ENCODE assay signal across 8 cellular contexts in the genomic region with DNA sequence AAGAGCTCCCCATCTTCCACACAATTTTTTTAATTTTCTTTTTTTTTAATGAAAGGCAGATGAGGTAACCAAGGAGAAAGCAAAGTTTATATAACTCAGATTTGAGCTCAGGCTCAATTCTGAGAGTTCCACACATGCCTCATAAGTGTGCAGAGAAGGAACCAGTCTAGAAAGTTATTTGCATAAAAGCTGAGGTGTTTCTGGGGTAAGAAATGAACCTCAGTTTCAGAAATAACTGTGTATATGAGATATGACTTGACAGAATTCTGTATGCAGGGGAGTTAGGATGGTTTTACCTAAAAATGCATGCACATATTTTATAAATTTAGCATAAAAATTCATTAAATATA. TPM values are rescaled to one million over a fixed set of nuclear protein-coding genes. Genes with fewer than 3 reads are reported as not detected.
A peak's percentile ranks its signal among the peaks of the same experiment; 100 is the strongest.
DNase-seq lines count a peak whose midpoint lies in the region; ATAC-seq and TF ChIP-seq lines count a peak whose summit lies in the region.
"Had no signal": no experiment of that assay in that cellular context is flagged by ENCODE, and none has a peak within 500 bp of the region (broad histone marks: within the 10 kb centered on the region; RNA-seq: fewer than 3 reads in every experiment).

No MANE protein-coding gene starts in this region.

- in situ Hi-C loops in GM23248 (cut with MboI) = loop anchor here (25.0 kb wide), 1 partner anchor 1055 kb away; no protein-coding TSS in a partner anchor

- H3K36me3 ChIP-seq in GM23248 (ENCODE audit: low read depth) (no peaks in the 10 kb centered on the region), neural progenitor cell (no peaks in the 10 kb centered on the region), SK-N-SH (replicated peaks in 1 of 2; ENCODE audit: control insufficient read depth in 1 of 2, insufficient read depth in 2 of 2, low read length in 1 of 2) (no peaks in the 10 kb centered on the region)

- H3K27ac Mint-ChIP-seq in neural progenitor cell = no peak overlapping the region

- ATAC-seq in GM18870 (IDR thresholded peaks at IDR 0.05; ENCODE audit: unreplicated experiment) (peak; percentile 99), GM21447 (IDR thresholded peaks at IDR 0.05; ENCODE audit: unreplicated experiment) (peak; percentile 97), HG03095 (IDR thresholded peaks at IDR 0.05; ENCODE audit: unreplicated experiment) (peak; percentile 98)

- no peak for TF ChIP-seq EP300 in SK-N-SH (IDR thresholded peaks at IDR 0.05; ENCODE audit: borderline replicate concordance in 1 of 2, low read depth in 1 of 2, low read length in 1 of 2)

- H3K4me3 Mint-ChIP-seq in neural progenitor cell = no peak overlapping the region

- intact Hi-C loops in dorsolateral prefrontal cortex (cut with DNase I) = loop anchor here (1.0 to 2.0 kb wide), 2 partner anchors 48 kb away; no protein-coding TSS in a partner anchor

- H3K27me3 Mint-ChIP-seq in neural progenitor cell (ENCODE audit: insufficient read depth, low read depth) = peaks cover 5% of the 10 kb centered on the region

- POLR2A ChIA-PET in SK-N-SH (lab: Yijun Ruan, JAX) = no interaction called here

- H3K4me3 ChIP-seq in dorsolateral prefrontal cortex (peak overlapping the region in 4 of 59 donors; percentile 17 to 35 (median 30)), GM23248 (no peak overlapping the region), neural progenitor cell (no peak overlapping the region), SK-N-SH (ENCODE audit: low read depth in 2 of 2, low read length in 1 of 2) (no peak overlapping the region)

- no peak overlapping the region for H3K4me2 ChIP-seq in GM23248 (ENCODE audit: unreplicated experiment)
- no peak overlapping the region for H3K4me2 ChIP-seq in neural progenitor cell
- no peak overlapping the region for H3K4me2 ChIP-seq in SK-N-SH

- no peak for TF ChIP-seq RAD21 in SK-N-SH (IDR thresholded peaks at IDR 0.05; ENCODE audit: low read length)

- H2AFZ ChIP-seq in GM23248 = no peak overlapping the region
- H2AFZ ChIP-seq in neural progenitor cell (replicated peaks) = no peak overlapping the region
- H2AFZ ChIP-seq in SK-N-SH (ENCODE audit: low read depth) = no peak overlapping the region

- no peaks in the 10 kb centered on the region for H3K36me3 Mint-ChIP-seq in neural progenitor cell

- no peaks in the 10 kb centered on the region for H3K27me3 ChIP-seq in dorsolateral prefrontal cortex
- H3K27me3 ChIP-seq in GM23248 (replicated peaks; ENCODE audit: insufficient read depth) = no peaks in the 10 kb centered on the region
- no peaks in the 10 kb centered on the region for H3K27me3 ChIP-seq in neural progenitor cell
- H3K27me3 ChIP-seq in SK-N-SH (ENCODE audit: insufficient read depth) = no peaks in the 10 kb centered on the region

- CTCF ChIA-PET in SK-N-SH (lab: Yijun Ruan, JAX) = interaction anchor here (0.6 kb wide), 1 partner anchor 32 kb away, joined by 4 read pairs; no protein-coding TSS in a partner anchor

- no peaks in the 10 kb centered on the region for H3K79me2 ChIP-seq in GM23248 (ENCODE audit: insufficient read depth)
- no peaks in the 10 kb centered on the region for H3K79me2 ChIP-seq in neural progenitor cell (ENCODE audit: low read depth)
- no peaks in the 10 kb centered on the region for H3K79me2 ChIP-seq in SK-N-SH (ENCODE audit: insufficient read depth)

- H4K20me1 ChIP-seq in GM23248 (ENCODE audit: insufficient read depth) (no peaks in the 10 kb centered on the region), neural progenitor cell (ENCODE audit: low read depth) (no peaks in the 10 kb centered on the region), SK-N-SH (ENCODE audit: insufficient read depth) (no peaks in the 10 kb centered on the region)

- H3K9ac ChIP-seq in GM23248 = no peak overlapping the region
- H3K9ac ChIP-seq in neural progenitor cell = no peak overlapping the region
- H3K9ac ChIP-seq in SK-N-SH = no peak overlapping the region

- TF ChIP-seq CTCF in dorsolateral prefrontal cortex (IDR thresholded peaks at IDR 0.05 in 54 of 56, conservative IDR thresholded peaks at IDR 0.05 in 2 of 56; ENCODE audit: low read depth in 1 of 56, partially characterized antibody in 56 of 56) (no peak), neural progenitor cell (IDR thresholded peaks at IDR 0.05) (no peak), SK-N-SH (IDR thresholded peaks at IDR 0.05) (no peak)

- no peaks in the 10 kb centered on the region for H3K4me1 ChIP-seq in GM23248 (ENCODE audit: insufficient read depth)
- peaks cover 5% of the 10 kb centered on the region for H3K4me1 ChIP-seq in neural progenitor cell
- no peaks in the 10 kb centered on the region for H3K4me1 ChIP-seq in SK-N-SH (ENCODE audit: control insufficient read depth in 1 of 2, insufficient read depth in 2 of 2, low read depth in 1 of 2, low read length in 1 of 2)

- DNase-seq in dorsolateral prefrontal cortex (no peak), GM23248 (no peak), neural progenitor cell (ENCODE audit: low spot score) (no peak), SK-N-SH (no peak)
- DNase-seq: NCI-H2081 had no signal

- H3K9me2 ChIP-seq in GM23248 (ENCODE audit: insufficient read depth) (no peaks in the 10 kb centered on the region), SK-N-SH (no peaks in the 10 kb centered on the region)

- H3K4me1 Mint-ChIP-seq in neural progenitor cell = peaks cover 10% of the 10 kb centered on the region

- H3K9me3 ChIP-seq in GM23248 (ENCODE audit: low read depth) = no peaks in the 10 kb centered on the region
- H3K9me3 ChIP-seq in neural progenitor cell (ENCODE audit: low read depth) = no peaks in the 10 kb centered on the region
- H3K9me3 ChIP-seq in SK-N-SH = no peaks in the 10 kb centered on the region

- H3F3A ChIP-seq in GM23248 (ENCODE audit: insufficient read depth) (no peaks in the 10 kb centered on the region), neural progenitor cell (ENCODE audit: low read depth) (no peaks in the 10 kb centered on the region), SK-N-SH (replicated peaks; ENCODE audit: insufficient read depth) (no peaks in the 10 kb centered on the region)

- no peaks in the 10 kb centered on the region for H3K9me3 Mint-ChIP-seq in neural progenitor cell

- H3K27ac ChIP-seq in dorsolateral prefrontal cortex (peak overlapping the region; percentile 52 to 98 (median 92)), GM23248 (no peak overlapping the region), neural progenitor cell (no peak overlapping the region), SK-N-SH (ENCODE audit: low read depth in 2 of 2, low read length in 1 of 2) (no peak overlapping the region)

TF ChIP-seq in SK-N-SH, 30 proteins besides CTCF, POLR2A, EP300 and RAD21 (continues in another document):
- TF ChIP-seq RFX5 (IDR thresholded peaks at IDR 0.05; ENCODE audit: low read length) = no peak
- TF ChIP-seq, protein P1, sequence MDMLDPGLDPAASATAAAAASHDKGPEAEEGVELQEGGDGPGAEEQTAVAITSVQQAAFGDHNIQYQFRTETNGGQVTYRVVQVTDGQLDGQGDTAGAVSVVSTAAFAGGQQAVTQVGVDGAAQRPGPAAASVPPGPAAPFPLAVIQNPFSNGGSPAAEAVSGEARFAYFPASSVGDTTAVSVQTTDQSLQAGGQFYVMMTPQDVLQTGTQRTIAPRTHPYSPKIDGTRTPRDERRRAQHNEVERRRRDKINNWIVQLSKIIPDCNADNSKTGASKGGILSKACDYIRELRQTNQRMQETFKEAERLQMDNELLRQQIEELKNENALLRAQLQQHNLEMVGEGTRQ (IDR thresholded peaks at IDR 0.05; ENCODE audit: borderline replicate concordance, low read depth, low read length) = no peak
- no peak for TF ChIP-seq GABPA (IDR thresholded peaks at IDR 0.05; ENCODE audit: low read depth)
- no peak for TF ChIP-seq YY1 (IDR thresholded peaks at IDR 0.05; ENCODE audit: low read depth)
- no peak for TF ChIP-seq JUND (IDR thresholded peaks at IDR 0.05)
- TF ChIP-seq SMC3 (IDR thresholded peaks at IDR 0.05; ENCODE audit: low read depth, low read length) = no peak
- TF ChIP-seq, protein P2, sequence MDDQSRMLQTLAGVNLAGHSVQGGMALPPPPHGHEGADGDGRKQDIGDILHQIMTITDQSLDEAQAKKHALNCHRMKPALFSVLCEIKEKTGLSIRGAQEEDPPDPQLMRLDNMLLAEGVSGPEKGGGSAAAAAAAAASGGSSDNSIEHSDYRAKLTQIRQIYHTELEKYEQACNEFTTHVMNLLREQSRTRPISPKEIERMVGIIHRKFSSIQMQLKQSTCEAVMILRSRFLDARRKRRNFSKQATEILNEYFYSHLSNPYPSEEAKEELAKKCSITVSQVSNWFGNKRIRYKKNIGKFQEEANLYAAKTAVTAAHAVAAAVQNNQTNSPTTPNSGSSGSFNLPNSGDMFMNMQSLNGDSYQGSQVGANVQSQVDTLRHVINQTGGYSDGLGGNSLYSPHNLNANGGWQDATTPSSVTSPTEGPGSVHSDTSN (IDR thresholded peaks at IDR 0.05) = no peak
- no peak for TF ChIP-seq FOXM1 (IDR thresholded peaks at IDR 0.05; ENCODE audit: low read depth)
- TF ChIP-seq FOSL2 (IDR thresholded peaks at IDR 0.05; ENCODE audit: borderline replicate concordance, low read depth) = no peak
- TF ChIP-seq POLR2AphosphoS5 (IDR thresholded peaks at IDR 0.05; ENCODE audit: low read depth, low read length) = no peak
- TF ChIP-seq, protein P3, sequence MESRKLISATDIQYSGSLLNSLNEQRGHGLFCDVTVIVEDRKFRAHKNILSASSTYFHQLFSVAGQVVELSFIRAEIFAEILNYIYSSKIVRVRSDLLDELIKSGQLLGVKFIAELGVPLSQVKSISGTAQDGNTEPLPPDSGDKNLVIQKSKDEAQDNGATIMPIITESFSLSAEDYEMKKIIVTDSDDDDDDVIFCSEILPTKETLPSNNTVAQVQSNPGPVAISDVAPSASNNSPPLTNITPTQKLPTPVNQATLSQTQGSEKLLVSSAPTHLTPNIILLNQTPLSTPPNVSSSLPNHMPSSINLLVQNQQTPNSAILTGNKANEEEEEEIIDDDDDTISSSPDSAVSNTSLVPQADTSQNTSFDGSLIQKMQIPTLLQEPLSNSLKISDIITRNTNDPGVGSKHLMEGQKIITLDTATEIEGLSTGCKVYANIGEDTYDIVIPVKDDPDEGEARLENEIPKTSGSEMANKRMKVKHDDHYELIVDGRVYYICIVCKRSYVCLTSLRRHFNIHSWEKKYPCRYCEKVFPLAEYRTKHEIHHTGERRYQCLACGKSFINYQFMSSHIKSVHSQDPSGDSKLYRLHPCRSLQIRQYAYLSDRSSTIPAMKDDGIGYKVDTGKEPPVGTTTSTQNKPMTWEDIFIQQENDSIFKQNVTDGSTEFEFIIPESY (IDR thresholded peaks at IDR 0.05; ENCODE audit: borderline replicate concordance, low read depth) = no peak
- no peak for TF ChIP-seq NRF1 (IDR thresholded peaks at IDR 0.05; ENCODE audit: low read depth, low read length)
- no peak for TF ChIP-seq TCF12 (IDR thresholded peaks at IDR 0.05)

RNA-seq across cellular contexts. Expression of a gene that starts 51.3 kb away (rescaled TPM):
- total RNA-seq in dorsolateral prefrontal cortex = 1 to 10 TPM in 43 of 120 experiments, under 1 TPM in 69, not detected in 8; 0.13 to 4.1 (median 0.81) TPM
- total RNA-seq in GM23248 (2014; rRNA removed; shearing (Covaris generic)) = not detected in 2 replicates
- not detected in 2 replicates for polyA plus RNA-seq in GM23248 (2016; fragmentation: Nextera tagmentation; extraction: Ambion mirVana)
- not detected in 2 replicates for total RNA-seq in neural progenitor cell (ENCODE audit: low replicate concordance)
- not detected in 2 replicates for polyA plus RNA-seq in SK-N-SH (2012; rRNA removed)
- not detected in 2 replicates for polyA plus RNA-seq in SK-N-SH (2012; cell fraction: cytosol; rRNA removed)
- polyA plus RNA-seq in SK-N-SH (2012; cell fraction: nucleus; rRNA removed) = not detected in 2 replicates

Comparison
In these comparisons a context has a peak if more than half of its experiments do, and no peak if none do; other contexts are left out.
1. H3K27ac ChIP-seq: peak in dorsolateral prefrontal cortex (59 of 59); none in GM23248 (single experiment), neural progenitor cell (single experiment) and SK-N-SH (0 of 2).
2. Peak in every context shown above with its lines, with median percentiles within 50 percentile points of each other: ATAC-seq.